24 cellular contexts compared by ENCODE assay signal in the genomic region with DNA sequence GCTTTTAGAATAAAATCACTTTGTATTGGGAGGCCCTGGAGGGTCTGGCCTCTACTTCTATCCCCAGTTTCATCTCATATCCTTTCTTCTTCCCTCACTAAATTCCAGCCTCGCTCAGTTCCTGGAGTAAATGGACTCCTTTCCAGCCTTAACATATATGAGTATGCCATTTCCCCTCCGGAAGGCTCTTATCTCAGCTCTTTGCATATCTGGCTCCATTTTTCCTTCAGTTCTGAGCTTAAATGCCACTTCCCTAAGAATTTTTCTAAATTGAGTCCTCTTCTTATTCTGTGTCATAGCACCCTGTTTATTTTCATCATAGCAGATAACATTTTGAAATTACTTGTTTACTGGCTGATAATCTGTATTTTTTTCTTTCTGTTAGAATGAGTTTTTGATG.
"Had no signal": no experiment of that assay in that cellular context is flagged by ENCODE, and none has a peak within 500 bp of the region (broad histone marks: within the 10 kb centered on the region; RNA-seq: fewer than 3 reads in every experiment).

No MANE protein-coding gene starts in this region.

- H3K27ac Mint-ChIP-seq: effector memory CD8-positive, alpha-beta T cell; natural killer cell had no signal

- H3K27me3 ChIP-seq: dorsolateral prefrontal cortex, hepatocyte, sigmoid colon, testis, tibial nerve, upper lobe of right lung, vagina had no signal

- H3K4me2 ChIP-seq: hepatocyte had no signal

- FAIRE-seq: kidney had no signal

- H3K4me3 Mint-ChIP-seq: effector memory CD8-positive, alpha-beta T cell; natural killer cell; neural crest cell; stimulated activated naive CD8-positive, alpha-beta T cell treated with anti-CD3 and anti-CD28 coated beads, Interleukin-15, Interleukin-2, amounts not matched to agents 100 ng/mL and 50 ng/mL, for 24 hours had no signal

- H2AFZ ChIP-seq: hepatocyte had no signal

- DNase-seq: cortex of kidney; dorsolateral prefrontal cortex; effector memory CD8-positive, alpha-beta T cell; erythroblast; foreskin melanocyte; head of caudate nucleus; kidney; left cardiac atrium; left ventricle myocardium superior; mesendoderm; mucosa of descending colon; natural killer cell; posterior cingulate gyrus; sigmoid colon; stimulated activated CD4-positive, alpha-beta T cell treated with anti-CD3 and anti-CD28 coated beads, Interleukin-2, amount 100 ng/mL, for 48 hours; testis; upper lobe of right lung had no signal

- H3K36me3 ChIP-seq: sigmoid colon, tibial nerve, upper lobe of right lung, vagina had no signal

- ATAC-seq: effector memory CD8-positive, alpha-beta T cell; left cardiac atrium; mucosa of descending colon; natural killer cell; upper lobe of right lung had no signal

- H3K79me2 ChIP-seq: hepatocyte had no signal

- H3K4me1 ChIP-seq: sigmoid colon, tibial nerve, upper lobe of right lung, vagina had no signal

- H3K9me3 ChIP-seq: mucosa of descending colon, sigmoid colon, testis, tibial nerve, upper lobe of right lung, vagina had no signal

- H3K27ac ChIP-seq: dorsolateral prefrontal cortex, hepatocyte, sigmoid colon, skin epidermis, testis, tibial nerve, upper lobe of right lung, vagina had no signal

- H3K36me3 Mint-ChIP-seq: natural killer cell had no signal

- H3K4me1 Mint-ChIP-seq: neural crest cell had no signal

- H3K9me3 Mint-ChIP-seq: effector memory CD8-positive, alpha-beta T cell; natural killer cell; neural crest cell; stimulated activated naive CD8-positive, alpha-beta T cell treated with anti-CD3 and anti-CD28 coated beads, Interleukin-15, Interleukin-2, amounts not matched to agents 100 ng/mL and 50 ng/mL, for 24 hours had no signal

- H3K4me3 ChIP-seq: dorsolateral prefrontal cortex, hepatocyte, lung, mucosa of descending colon, sigmoid colon, skin epidermis, testis, tibial nerve, upper lobe of right lung, vagina had no signal
